ENCODE assay signal across 1 cellular context in the genomic region with DNA sequence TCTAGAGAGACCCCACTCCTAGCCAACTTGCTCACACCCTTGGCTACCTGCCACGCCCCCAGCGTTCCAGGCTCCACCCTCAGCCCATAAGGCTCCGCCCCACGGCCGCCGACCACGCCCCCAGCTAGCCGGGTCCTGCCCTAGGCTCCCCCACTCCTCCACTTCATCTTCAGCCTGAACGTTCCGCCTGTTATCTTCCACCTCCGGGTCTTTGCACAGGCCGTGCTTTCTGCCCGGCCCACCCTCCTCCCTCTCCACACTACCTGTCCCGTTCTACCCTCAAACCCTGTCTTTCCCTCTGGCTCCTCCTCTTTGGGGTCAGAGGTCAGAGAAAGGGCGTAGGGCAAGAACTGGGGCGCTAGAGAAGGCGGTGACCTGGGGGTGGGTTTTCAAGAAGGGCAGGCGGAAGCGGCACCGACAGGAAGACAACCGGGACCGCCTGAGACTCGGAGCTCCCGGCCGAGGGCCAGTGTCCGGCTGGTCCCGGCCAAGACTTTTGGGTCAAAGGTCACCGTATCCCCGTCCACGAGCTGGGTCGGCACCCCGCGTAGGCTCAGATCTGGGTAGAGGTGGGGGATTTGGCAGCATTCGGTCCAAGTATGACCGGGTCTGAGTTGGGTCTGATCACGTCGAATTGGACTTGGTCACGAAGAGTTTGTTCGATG.
TF ChIP-seq lines count a peak whose summit lies in the region.

No MANE protein-coding gene starts in this region.

TF ChIP-seq in HepG2, 621 proteins besides CTCF, POLR2A, EP300 and RAD21 (continued from another document):
- TF ChIP-seq, protein P1, sequence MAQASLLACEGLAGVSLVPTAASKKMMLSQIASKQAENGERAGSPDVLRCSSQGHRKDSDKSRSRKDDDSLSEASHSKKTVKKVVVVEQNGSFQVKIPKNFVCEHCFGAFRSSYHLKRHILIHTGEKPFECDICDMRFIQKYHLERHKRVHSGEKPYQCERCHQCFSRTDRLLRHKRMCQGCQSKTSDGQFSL (CRISPR knock-in tag; IDR thresholded peaks at IDR 0.05) = peak; percentile 89
- TF ChIP-seq, protein P2, sequence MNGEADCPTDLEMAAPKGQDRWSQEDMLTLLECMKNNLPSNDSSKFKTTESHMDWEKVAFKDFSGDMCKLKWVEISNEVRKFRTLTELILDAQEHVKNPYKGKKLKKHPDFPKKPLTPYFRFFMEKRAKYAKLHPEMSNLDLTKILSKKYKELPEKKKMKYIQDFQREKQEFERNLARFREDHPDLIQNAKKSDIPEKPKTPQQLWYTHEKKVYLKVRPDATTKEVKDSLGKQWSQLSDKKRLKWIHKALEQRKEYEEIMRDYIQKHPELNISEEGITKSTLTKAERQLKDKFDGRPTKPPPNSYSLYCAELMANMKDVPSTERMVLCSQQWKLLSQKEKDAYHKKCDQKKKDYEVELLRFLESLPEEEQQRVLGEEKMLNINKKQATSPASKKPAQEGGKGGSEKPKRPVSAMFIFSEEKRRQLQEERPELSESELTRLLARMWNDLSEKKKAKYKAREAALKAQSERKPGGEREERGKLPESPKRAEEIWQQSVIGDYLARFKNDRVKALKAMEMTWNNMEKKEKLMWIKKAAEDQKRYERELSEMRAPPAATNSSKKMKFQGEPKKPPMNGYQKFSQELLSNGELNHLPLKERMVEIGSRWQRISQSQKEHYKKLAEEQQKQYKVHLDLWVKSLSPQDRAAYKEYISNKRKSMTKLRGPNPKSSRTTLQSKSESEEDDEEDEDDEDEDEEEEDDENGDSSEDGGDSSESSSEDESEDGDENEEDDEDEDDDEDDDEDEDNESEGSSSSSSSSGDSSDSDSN (CRISPR knock-in tag; IDR thresholded peaks at IDR 0.05) = 0 out of 2 replicates have a peak, but pooled peaks have one; percentile 44
- peak; percentile 47; the same call in 1 of the 2 replicates for TF ChIP-seq ZFX (CRISPR knock-in tag; IDR thresholded peaks at IDR 0.05; ENCODE audit: low read depth)
- 0 out of 2 replicates have a peak, but pooled peaks have one; percentile 25 for TF ChIP-seq ZNF329 (CRISPR knock-in tag; IDR thresholded peaks at IDR 0.05; ENCODE audit: low read depth)
- peak; percentile 47; the same call in 1 of the 2 replicates for TF ChIP-seq RARA (CRISPR knock-in tag; IDR thresholded peaks at IDR 0.05)
- TF ChIP-seq ZNF598 (CRISPR knock-in tag; IDR thresholded peaks at IDR 0.05; ENCODE audit: borderline replicate concordance) = peak; percentile 88; the same call in 1 of the 2 replicates
- TF ChIP-seq SP1 (IDR thresholded peaks at IDR 0.05) = no peak
- TF ChIP-seq SP1 (CRISPR knock-in tag; IDR thresholded peaks at IDR 0.05) = peak; percentile 81
- TF ChIP-seq, protein P3, sequence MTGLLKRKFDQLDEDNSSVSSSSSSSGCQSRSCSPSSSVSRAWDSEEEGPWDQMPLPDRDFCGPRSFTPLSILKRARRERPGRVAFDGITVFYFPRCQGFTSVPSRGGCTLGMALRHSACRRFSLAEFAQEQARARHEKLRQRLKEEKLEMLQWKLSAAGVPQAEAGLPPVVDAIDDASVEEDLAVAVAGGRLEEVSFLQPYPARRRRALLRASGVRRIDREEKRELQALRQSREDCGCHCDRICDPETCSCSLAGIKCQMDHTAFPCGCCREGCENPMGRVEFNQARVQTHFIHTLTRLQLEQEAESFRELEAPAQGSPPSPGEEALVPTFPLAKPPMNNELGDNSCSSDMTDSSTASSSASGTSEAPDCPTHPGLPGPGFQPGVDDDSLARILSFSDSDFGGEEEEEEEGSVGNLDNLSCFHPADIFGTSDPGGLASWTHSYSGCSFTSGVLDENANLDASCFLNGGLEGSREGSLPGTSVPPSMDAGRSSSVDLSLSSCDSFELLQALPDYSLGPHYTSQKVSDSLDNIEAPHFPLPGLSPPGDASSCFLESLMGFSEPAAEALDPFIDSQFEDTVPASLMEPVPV (CRISPR knock-in tag; IDR thresholded peaks at IDR 0.05) = peak; percentile 91
- 0 out of 2 replicates have a peak, but pooled peaks have one; percentile 72 for TF ChIP-seq REPIN1 (CRISPR knock-in tag; IDR thresholded peaks at IDR 0.05; ENCODE audit: borderline replicate concordance, low read depth)
- peak; percentile 62; the same call in 1 of the 2 replicates for TF ChIP-seq ZNF556 (CRISPR knock-in tag; IDR thresholded peaks at IDR 0.05; ENCODE audit: borderline replicate concordance)
- TF ChIP-seq STAT6 (CRISPR knock-in tag; IDR thresholded peaks at IDR 0.05; ENCODE audit: borderline replicate concordance) = no peak
- peak; percentile 53 for TF ChIP-seq TEAD3 (CRISPR knock-in tag; optimal IDR thresholded peaks at IDR 0.05; ENCODE audit: borderline replicate concordance)
- TF ChIP-seq CAMTA2 (CRISPR knock-in tag; IDR thresholded peaks at IDR 0.05; ENCODE audit: borderline replicate concordance) = no peak
- peak; percentile 65 for TF ChIP-seq POLR2AphosphoS5 (IDR thresholded peaks at IDR 0.05; ENCODE audit: low read depth, low read length)
- TF ChIP-seq ZNF350 (CRISPR knock-in tag; IDR thresholded peaks at IDR 0.05; ENCODE audit: borderline replicate concordance, low read depth) = 0 out of 2 replicates have a peak, but pooled peaks have one; percentile 53
- peak; percentile 52; the same call in 1 of the 2 replicates for TF ChIP-seq ZNF782 (CRISPR knock-in tag; IDR thresholded peaks at IDR 0.05; ENCODE audit: borderline replicate concordance)
- TF ChIP-seq POGZ (CRISPR knock-in tag; IDR thresholded peaks at IDR 0.05) = peak; percentile 34; the same call in 1 of the 2 replicates
- TF ChIP-seq SAP130 (CRISPR knock-in tag; IDR thresholded peaks at IDR 0.05; ENCODE audit: low read depth) = peak; percentile 39; the same call in 1 of the 2 replicates
- TF ChIP-seq ZNF383 (CRISPR knock-in tag; IDR thresholded peaks at IDR 0.05; ENCODE audit: borderline replicate concordance) = peak; percentile 33; the same call in 1 of the 2 replicates
- no peak for TF ChIP-seq ZFP1 (CRISPR knock-in tag; IDR thresholded peaks at IDR 0.05)
- TF ChIP-seq KDM5A (IDR thresholded peaks at IDR 0.05; ENCODE audit: borderline replicate concordance, low read length) = peak; percentile 55; the same call in 1 of the 2 replicates
- TF ChIP-seq ZBTB10 (CRISPR knock-in tag; IDR thresholded peaks at IDR 0.05; ENCODE audit: borderline replicate concordance) = no peak
- TF ChIP-seq RCOR2 (CRISPR knock-in tag; IDR thresholded peaks at IDR 0.05) = no peak
- no peak for TF ChIP-seq ZNF101 (CRISPR knock-in tag; IDR thresholded peaks at IDR 0.05; ENCODE audit: borderline replicate concordance, low read depth)
- no peak for TF ChIP-seq JUNB (CRISPR knock-in tag; IDR thresholded peaks at IDR 0.05; ENCODE audit: borderline replicate concordance)
- peak; percentile 79 for TF ChIP-seq ZC3H13 (CRISPR knock-in tag; IDR thresholded peaks at IDR 0.05)
- peak; percentile 68 for TF ChIP-seq ZNF263 (CRISPR knock-in tag; IDR thresholded peaks at IDR 0.05)
- peak; percentile 56 for TF ChIP-seq SP5 (CRISPR knock-in tag; IDR thresholded peaks at IDR 0.05; ENCODE audit: borderline replicate concordance, low read depth)
- peak; percentile 62; the same call in 1 of the 2 replicates for TF ChIP-seq ZNF510 (CRISPR knock-in tag; IDR thresholded peaks at IDR 0.05; ENCODE audit: low read depth)
- peak; percentile 91 for TF ChIP-seq ZNF746 (CRISPR knock-in tag; IDR thresholded peaks at IDR 0.05)
- TF ChIP-seq, protein P4, sequence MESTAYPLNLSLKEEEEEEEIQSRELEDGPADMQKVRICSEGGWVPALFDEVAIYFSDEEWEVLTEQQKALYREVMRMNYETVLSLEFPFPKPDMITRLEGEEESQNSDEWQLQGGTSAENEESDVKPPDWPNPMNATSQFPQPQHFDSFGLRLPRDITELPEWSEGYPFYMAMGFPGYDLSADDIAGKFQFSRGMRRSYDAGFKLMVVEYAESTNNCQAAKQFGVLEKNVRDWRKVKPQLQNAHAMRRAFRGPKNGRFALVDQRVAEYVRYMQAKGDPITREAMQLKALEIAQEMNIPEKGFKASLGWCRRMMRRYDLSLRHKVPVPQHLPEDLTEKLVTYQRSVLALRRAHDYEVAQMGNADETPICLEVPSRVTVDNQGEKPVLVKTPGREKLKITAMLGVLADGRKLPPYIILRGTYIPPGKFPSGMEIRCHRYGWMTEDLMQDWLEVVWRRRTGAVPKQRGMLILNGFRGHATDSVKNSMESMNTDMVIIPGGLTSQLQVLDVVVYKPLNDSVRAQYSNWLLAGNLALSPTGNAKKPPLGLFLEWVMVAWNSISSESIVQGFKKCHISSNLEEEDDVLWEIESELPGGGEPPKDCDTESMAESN (CRISPR knock-in tag; conservative IDR thresholded peaks at IDR 0.05) = no peak
- TF ChIP-seq ZNF563 (CRISPR knock-in tag; IDR thresholded peaks at IDR 0.05) = no peak
- TF ChIP-seq ZNF121 (CRISPR knock-in tag; IDR thresholded peaks at IDR 0.05) = peak; percentile 77
- no peak for TF ChIP-seq GTF2F1 (IDR thresholded peaks at IDR 0.05; ENCODE audit: low read length)
- peak; percentile 48 for TF ChIP-seq ZNF574 (CRISPR knock-in tag; IDR thresholded peaks at IDR 0.05)
- TF ChIP-seq ZNF276 (CRISPR knock-in tag; IDR thresholded peaks at IDR 0.05; ENCODE audit: low read depth) = peak; percentile 60; the same call in 1 of the 2 replicates
TF ChIP-seq in HepG2: peak in this region for 130.
